18 cellular contexts compared by ENCODE assay signal in genomic region chr3:1019157-1019556, GRCh38.
"Had no signal": no experiment of that assay in that cellular context is flagged by ENCODE, and none has a peak within 500 bp of the region (broad histone marks: within the 10 kb centered on the region; RNA-seq: fewer than 3 reads in every experiment).

No MANE protein-coding gene starts in this region.

- DNase-seq: dermis blood vessel endothelial cell; dorsolateral prefrontal cortex; effector CD4-positive, alpha-beta T cell; effector memory CD4-positive, alpha-beta T cell; foreskin keratinocyte; heart left ventricle; hypothalamus; immature natural killer cell; islet precursor cell; kidney; kidney glomerular epithelial cell; left ventricle myocardium superior; lower lobe of right lung; mesenchymal stem cell; mucosa of descending colon; naive B cell had no signal

- ATAC-seq: foreskin keratinocyte, gastroesophageal sphincter, heart left ventricle, left lung, left ventricle myocardium superior, lower lobe of right lung, mucosa of descending colon had no signal
